10 cellular contexts compared by ENCODE assay signal in the genomic region with DNA sequence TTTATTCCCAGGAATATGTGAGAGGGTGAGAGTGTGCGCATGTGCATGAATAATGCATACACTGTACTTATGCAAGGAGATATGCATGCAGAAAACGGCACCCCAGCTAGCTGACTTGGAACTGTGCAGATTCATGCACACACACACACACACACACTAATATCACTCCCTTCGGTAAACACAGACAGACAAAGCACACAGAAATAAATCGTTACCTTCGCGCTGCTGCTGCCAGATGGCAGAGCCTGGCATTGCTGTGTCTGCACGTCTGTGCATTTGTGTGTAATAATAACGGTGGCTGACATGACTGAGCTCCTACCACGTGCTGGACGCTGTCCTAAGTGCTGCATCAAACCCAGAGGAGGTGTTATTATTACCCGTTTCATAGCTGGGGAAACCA. TPM values are rescaled to one million over a fixed set of nuclear protein-coding genes. Genes with fewer than 3 reads are reported as not detected.
A peak's percentile ranks its signal among the peaks of the same experiment; 100 is the strongest.
DNase-seq lines count a peak whose midpoint lies in the region; ATAC-seq and TF ChIP-seq lines count a peak whose summit lies in the region.
"Had no signal": no experiment of that assay in that cellular context is flagged by ENCODE, and none has a peak within 500 bp of the region (broad histone marks: within the 10 kb centered on the region; RNA-seq: fewer than 3 reads in every experiment).

No MANE protein-coding gene starts in this region.

- H3K27me3 ChIP-seq in DND-41 (ENCODE audit: insufficient read depth, low read length, poor library complexity) = no peaks in the 10 kb centered on the region

- peak overlapping the region; percentile 67 for H3K4me3 Mint-ChIP-seq in natural killer cell

- H3K79me2 ChIP-seq in DND-41 (ENCODE audit: insufficient read depth, low read length) = no peaks in the 10 kb centered on the region

- no peaks in the 10 kb centered on the region for H3K27me3 Mint-ChIP-seq in natural killer cell (ENCODE audit: low read depth in 2 of 2)

- peaks cover 3% of the 10 kb centered on the region for H4K20me1 ChIP-seq in DND-41 (ENCODE audit: insufficient read depth, low read length)

- H3K4me1 ChIP-seq in DND-41 (ENCODE audit: insufficient read depth, low read length) = no peaks in the 10 kb centered on the region

- H3K27ac ChIP-seq in DND-41 (ENCODE audit: low read length) = no peak overlapping the region
- no peak overlapping the region for H3K27ac ChIP-seq in VCaP

- no peak overlapping the region for H2AFZ ChIP-seq in DND-41 (ENCODE audit: low read depth, low read length)

- peak; percentile 22 for TF ChIP-seq CTCF in DND-41 (IDR thresholded peaks at IDR 0.05; ENCODE audit: borderline replicate concordance, extremely low read depth, low read length, poor library complexity, severe bottlenecking)
- TF ChIP-seq CTCF in VCaP (conservative IDR thresholded peaks at IDR 0.05) = peak; percentile 70
- TF ChIP-seq CTCF in natural killer cell (IDR thresholded peaks at IDR 0.05) = no peak

- H3K4me1 Mint-ChIP-seq in natural killer cell = peaks cover 0 to 99% of the 10 kb centered on the region in 2 donors

- H3K36me3 ChIP-seq in DND-41 (ENCODE audit: insufficient read depth, low read length) = no peaks in the 10 kb centered on the region

- no peaks in the 10 kb centered on the region for H3K36me3 Mint-ChIP-seq in natural killer cell

- intact Hi-C loops in natural killer cell (cut with micrococcal nuclease) = loop anchor here (2.0 to 5.0 kb wide), 2 partner anchors 14 to 134 kb away; no protein-coding TSS in a partner anchor

- H3K9me3 Mint-ChIP-seq in natural killer cell = no peaks in the 10 kb centered on the region
- H3K9me3 Mint-ChIP-seq: activated naive CD4-positive, alpha-beta T cell treated with anti-CD3 and anti-CD28 coated beads, Interleukin-2, amount 50 U/mL, for 72 hours had no signal

- H3K9me3 ChIP-seq in DND-41 (ENCODE audit: insufficient read depth, low read length, severe bottlenecking) = no peaks in the 10 kb centered on the region

- H3K9ac ChIP-seq in DND-41 (ENCODE audit: low read depth, low read length) = no peak overlapping the region

- peak overlapping the region in 1 of 2 donors; percentile 56 for H3K27ac Mint-ChIP-seq in natural killer cell
- H3K27ac Mint-ChIP-seq: activated naive CD4-positive, alpha-beta T cell treated with anti-CD3 and anti-CD28 coated beads, Interleukin-2, amount 50 U/mL, for 72 hours had no signal

- no peak; the same call in 2 of the 3 replicates for ATAC-seq in DND-41 (ENCODE audit: insufficient read depth, low read depth)
- peak; percentile 56 to 57 (median 56) for ATAC-seq in natural killer cell
- no peak for ATAC-seq in HG02885 (IDR thresholded peaks at IDR 0.05; ENCODE audit: poor library complexity, unreplicated experiment)
- ATAC-seq: activated naive CD4-positive, alpha-beta T cell treated with anti-CD3 and anti-CD28 coated beads, Interleukin-2, amount 50 U/mL, for 72 hours had no signal

- no peak overlapping the region for H3K4me3 ChIP-seq in DND-41 (ENCODE audit: low read depth in 1 of 2, low read length in 2 of 2)

- DNase-seq in DND-41 (no peak), NCI-H146 treated with DMSO at 0.1 percent for 48 hours (lab: John Stamatoyannopoulos, UW; ENCODE audit: unreplicated experiment) (peak; percentile 95), natural killer cell (no peak), HK-2 (ENCODE audit: unreplicated experiment) (no peak), UCSD-AML1 (lab: John Stamatoyannopoulos, UW; ENCODE audit: unreplicated experiment) (no peak), NCI-H1048 (lab: John Stamatoyannopoulos, UW) (no peak)
- DNase-seq: stimulated activated CD4-positive, alpha-beta T cell treated with anti-CD3 and anti-CD28 coated beads, Interleukin-4, amount 100 ng/mL, for 4 hours had no signal

- H3K4me2 ChIP-seq in DND-41 (ENCODE audit: insufficient read depth, low read length) = no peak overlapping the region

RNA-seq across cellular contexts. Expression of a gene that starts 36.8 kb away (rescaled TPM):
- total RNA-seq in natural killer cell = 100 to 1,000 TPM; 382 to 392 (median 389) TPM

Comparison
In these comparisons a context has a peak if more than half of its experiments do, and no peak if none do; other contexts are left out.
1. ATAC-seq: peak in natural killer cell (3 of 3); none in DND-41 (single experiment) and HG02885 (single experiment).